In genomic region chr9:32572900-32573523, GRCh38 we compare ENCODE assay signal across 1 cellular context.
A peak's percentile ranks its signal among the peaks of the same experiment; 100 is the strongest.
TF ChIP-seq lines count a peak whose summit lies in the region.

TSS of gene NDUFB6 (minus strand) at chr9:32573159. CDS start at chr9:32573060, 99 bp downstream.

TF ChIP-seq in WTC11, 78 proteins besides CTCF, POLR2A, EP300 and RAD21 (continued from another document and continues in another):
- TF ChIP-seq IRF1 (CRISPR knock-in tag; IDR thresholded peaks at IDR 0.05): no peak
- TF ChIP-seq NR3C1 (CRISPR knock-in tag; conservative IDR thresholded peaks at IDR 0.05; ENCODE audit: low read depth): no peak; the same call in 1 of the 2 replicates
- no peak for TF ChIP-seq PRDM15 (CRISPR knock-in tag; IDR thresholded peaks at IDR 0.05)
- no peak for TF ChIP-seq OVOL2 (CRISPR knock-in tag; IDR thresholded peaks at IDR 0.05; ENCODE audit: borderline replicate concordance)
- 0 out of 2 replicates have a peak, but pooled peaks have one; percentile 37 for TF ChIP-seq KAT7 (CRISPR knock-in tag; IDR thresholded peaks at IDR 0.05; ENCODE audit: borderline replicate concordance)
- no peak for TF ChIP-seq MLX (CRISPR knock-in tag; IDR thresholded peaks at IDR 0.05)
- no peak for TF ChIP-seq ZSCAN18 (CRISPR knock-in tag; IDR thresholded peaks at IDR 0.05)
- TF ChIP-seq USF2 (CRISPR knock-in tag; IDR thresholded peaks at IDR 0.05): peak; percentile 49; the same call in 1 of the 2 replicates
- peak; percentile 93; the same call in 1 of the 2 replicates for TF ChIP-seq ZNF232 (CRISPR knock-in tag; IDR thresholded peaks at IDR 0.05)
- no peak for TF ChIP-seq ZNF425 (CRISPR knock-in tag; conservative IDR thresholded peaks at IDR 0.05)
- no peak for TF ChIP-seq HMGA2 (CRISPR knock-in tag; IDR thresholded peaks at IDR 0.05)
- TF ChIP-seq ZMAT4 (CRISPR knock-in tag; IDR thresholded peaks at IDR 0.05): no peak
- no peak for TF ChIP-seq ZNF423 (CRISPR knock-in tag; IDR thresholded peaks at IDR 0.05)
- TF ChIP-seq GTF2I (CRISPR knock-in tag; conservative IDR thresholded peaks at IDR 0.05): no peak
- TF ChIP-seq MAX (CRISPR knock-in tag; IDR thresholded peaks at IDR 0.05): peak; percentile 70; the same call in 1 of the 2 replicates
- no peak for TF ChIP-seq E2F4 (CRISPR knock-in tag; IDR thresholded peaks at IDR 0.05; ENCODE audit: borderline replicate concordance, low read depth)
- 0 out of 2 replicates have a peak, but pooled peaks have one; percentile 70 for TF ChIP-seq E2F5 (CRISPR knock-in tag; IDR thresholded peaks at IDR 0.05)
- no peak for TF ChIP-seq NR2C2 (CRISPR knock-in tag; IDR thresholded peaks at IDR 0.05)
- peak; percentile 89; the same call in 1 of the 2 replicates for TF ChIP-seq CBFB (CRISPR knock-in tag; IDR thresholded peaks at IDR 0.05; ENCODE audit: low read depth)
- no peak for TF ChIP-seq ERG (CRISPR knock-in tag; IDR thresholded peaks at IDR 0.05)
- no peak for TF ChIP-seq NR1H2 (CRISPR knock-in tag; IDR thresholded peaks at IDR 0.05)
- TF ChIP-seq FOXJ3 (CRISPR knock-in tag; IDR thresholded peaks at IDR 0.05; ENCODE audit: borderline replicate concordance): no peak
- no peak for TF ChIP-seq ZNF416 (CRISPR knock-in tag; IDR thresholded peaks at IDR 0.05)
- TF ChIP-seq CREB1 (CRISPR knock-in tag; IDR thresholded peaks at IDR 0.05): peak; percentile 88
- no peak for TF ChIP-seq AR (CRISPR knock-in tag; IDR thresholded peaks at IDR 0.05)
- TF ChIP-seq NFE2L1 (CRISPR knock-in tag; IDR thresholded peaks at IDR 0.05): no peak
- TF ChIP-seq ZNF138 (CRISPR knock-in tag; conservative IDR thresholded peaks at IDR 0.05): peak; percentile 47; the same call in 1 of the 2 replicates
- TF ChIP-seq GRHL2 (CRISPR knock-in tag; IDR thresholded peaks at IDR 0.05; ENCODE audit: insufficient replicate concordance, severe bottlenecking): no peak
- TF ChIP-seq SP1 (CRISPR knock-in tag; conservative IDR thresholded peaks at IDR 0.05): peak; percentile 91
- TF ChIP-seq ZNF281 (CRISPR knock-in tag; IDR thresholded peaks at IDR 0.05): no peak
- TF ChIP-seq NFYB (CRISPR knock-in tag; conservative IDR thresholded peaks at IDR 0.05; ENCODE audit: low read depth): no peak
- TF ChIP-seq ATF1 (CRISPR knock-in tag; IDR thresholded peaks at IDR 0.05): no peak
